ENCODE assay signal across 8 cellular contexts in the genomic region with DNA sequence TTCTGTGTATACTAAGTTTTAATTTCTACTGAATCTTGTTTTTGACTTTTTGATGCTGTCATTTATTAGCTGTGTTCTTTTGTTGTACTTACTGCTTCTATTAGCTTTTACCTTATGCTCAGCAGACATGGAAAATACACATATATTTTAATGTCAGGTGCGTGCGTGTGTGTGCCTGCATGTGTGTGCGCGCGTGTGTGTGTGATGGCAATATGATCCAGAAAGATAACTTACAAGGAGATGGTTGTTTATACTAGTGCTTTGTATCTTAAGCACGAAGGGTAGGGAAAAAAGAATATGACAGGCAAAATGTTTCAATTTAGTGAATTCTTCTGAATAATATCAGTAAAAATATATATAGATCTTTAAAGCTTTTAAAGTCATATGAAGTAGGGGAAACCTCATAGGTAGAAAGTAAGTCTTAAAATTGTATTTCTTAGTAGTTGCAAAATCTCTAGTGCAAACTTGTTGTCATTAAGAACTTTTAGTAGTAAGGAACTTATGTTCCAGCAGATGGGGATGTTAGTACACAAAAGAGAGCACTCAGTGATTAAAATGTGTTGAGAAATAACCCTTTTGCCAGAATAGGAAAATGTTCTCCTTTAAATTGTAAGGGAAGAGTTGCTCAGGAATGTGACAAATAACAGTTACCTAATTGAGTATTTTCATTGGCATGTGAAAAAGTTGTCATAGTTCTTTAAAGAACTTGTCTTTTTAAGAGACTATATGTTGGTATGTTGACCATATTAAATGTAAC. TPM values are rescaled to one million over a fixed set of nuclear protein-coding genes. Genes with fewer than 3 reads are reported as not detected.
DNase-seq lines count a peak whose midpoint lies in the region; ATAC-seq, FAIRE-seq and TF ChIP-seq lines count a peak whose summit lies in the region.

No MANE protein-coding gene starts in this region.

- no peaks in the 10 kb centered on the region for H3K27me3 ChIP-seq in heart right ventricle
- no peaks in the 10 kb centered on the region for H3K27me3 ChIP-seq in tibial artery

- H3K4me3 ChIP-seq in heart right ventricle (peak overlapping the region in 2 of 10 donors; percentile 9 to 12), tibial artery (no peak overlapping the region)

- peak; percentile 38 for ATAC-seq in GM21786 (IDR thresholded peaks at IDR 0.05; ENCODE audit: unreplicated experiment)
- peak in 5 of 8 donors; percentile 38 to 54 (median 41) for ATAC-seq in heart right ventricle
- ATAC-seq in GM21360 (IDR thresholded peaks at IDR 0.05; ENCODE audit: unreplicated experiment), result no peak
- ATAC-seq in activated CD8-positive, alpha-beta T cell treated with anti-CD3 and anti-CD28 coated beads for 36 hours, result no peak

- POLR2A ChIA-PET in activated CD8-positive, alpha-beta T cell treated with anti-CD3 and anti-CD28 coated beads for 36 hours (lab: Charles Lee), result no interaction called here

- peak; percentile 9 to 65 (median 44) for TF ChIP-seq CTCF in heart right ventricle (IDR thresholded peaks at IDR 0.05)
- peak; percentile 41 to 64 for TF ChIP-seq CTCF in tibial artery (IDR thresholded peaks at IDR 0.05)
- no peak for TF ChIP-seq CTCF in activated CD8-positive, alpha-beta T cell treated with anti-CD3 and anti-CD28 coated beads for 36 hours (IDR thresholded peaks at IDR 0.05)

- intact Hi-C loops in heart right ventricle (cut with DNase I), result loop anchor here in 8 of 10 donors (5.0 to 10.0 kb wide), 14 partner anchors 127 to 1500 kb away; no protein-coding TSS in a partner anchor
- intact Hi-C loops in tibial artery (cut with DNase I; ENCODE audit: low total_unique reads), result no loop called here
- intact Hi-C loops in activated CD8-positive, alpha-beta T cell treated with anti-CD3 and anti-CD28 coated beads for 36 hours (cut with micrococcal nuclease), result no loop called here

- H3K9me3 ChIP-seq in heart right ventricle (no peaks in the 10 kb centered on the region), tibial artery (no peaks in the 10 kb centered on the region)

- H3K9me3 Mint-ChIP-seq in activated CD8-positive, alpha-beta T cell treated with anti-CD3 and anti-CD28 coated beads for 36 hours, result no peaks in the 10 kb centered on the region

- H3K36me3 ChIP-seq in heart right ventricle (no peaks in the 10 kb centered on the region), tibial artery (no peaks in the 10 kb centered on the region)

- CTCF ChIA-PET in activated CD8-positive, alpha-beta T cell treated with anti-CD3 and anti-CD28 coated beads for 36 hours (lab: Charles Lee), result interaction anchor here (1.1 kb wide), 1 partner anchor 127 kb away, joined by 3 read pairs; no protein-coding TSS in a partner anchor

- H3K36me3 Mint-ChIP-seq in activated CD8-positive, alpha-beta T cell treated with anti-CD3 and anti-CD28 coated beads for 36 hours (ENCODE audit: low read depth), result no peaks in the 10 kb centered on the region

- H3K4me1 ChIP-seq in heart right ventricle (peaks cover 3 to 100% (median 99%) of the 10 kb centered on the region in 9 donors), tibial artery (peaks cover 0 to 97% (median 46%) of the 10 kb centered on the region in 4 donors)

- no peaks in the 10 kb centered on the region for H3K27me3 Mint-ChIP-seq in activated CD8-positive, alpha-beta T cell treated with anti-CD3 and anti-CD28 coated beads for 36 hours

- H3K4me3 Mint-ChIP-seq in activated CD8-positive, alpha-beta T cell treated with anti-CD3 and anti-CD28 coated beads for 36 hours, result no peak overlapping the region

- peaks cover 52% of the 10 kb centered on the region for H3K4me1 Mint-ChIP-seq in activated CD8-positive, alpha-beta T cell treated with anti-CD3 and anti-CD28 coated beads for 36 hours (ENCODE audit: low read depth)

- FAIRE-seq in A204.1 (lab: Jason Lieb, UNC), result peak; percentile 83
- FAIRE-seq in TTC549 (lab: Jason Lieb, UNC), result peak; percentile 88

- WGBS in heart right ventricle, 2 donors, result 24 to 49% methylated on average over 6 of the region's 6 CpGs

- H3K27ac Mint-ChIP-seq in activated CD8-positive, alpha-beta T cell treated with anti-CD3 and anti-CD28 coated beads for 36 hours, result no peak overlapping the region

- H3K27ac ChIP-seq in heart right ventricle (peak overlapping the region in 5 of 10 donors; percentile 1 to 36 (median 8)), tibial artery (no peak overlapping the region)

- DNase-seq in heart right ventricle (no peak), tibial artery (no peak), T-helper 9 cell (no peak)
- no peak for DNase-seq in activated CD8-positive, alpha-beta T cell treated with anti-CD3 and anti-CD28 coated beads for 36 hours

RNA-seq across cellular contexts. Expression of gene QKI, which starts 13.2 kb away (rescaled TPM):
- 100 to 1,000 TPM; 386 to 551 (median 505) TPM for total RNA-seq in heart right ventricle
- 10 to 100 TPM; 74.7 to 86.2 TPM for polyA plus RNA-seq in heart right ventricle
- total RNA-seq in activated CD8-positive, alpha-beta T cell treated with anti-CD3 and anti-CD28 coated beads for 36 hours, result 10 to 100 TPM; 43.3 to 47.5 TPM

Comparison
In these comparisons a context has a peak if more than half of its experiments do, and no peak if none do; other contexts are left out.
1. ATAC-seq: peak in GM21786 (single experiment) and heart right ventricle (5 of 8); none in GM21360 (single experiment) and activated CD8-positive, alpha-beta T cell treated with anti-CD3 and anti-CD28 coated beads for 36 hours (single experiment).
2. RNA of gene QKI, which starts 13.2 kb away (total RNA-seq): 386 to 551 TPM in heart right ventricle; 43.3 to 47.5 TPM in activated CD8-positive, alpha-beta T cell treated with anti-CD3 and anti-CD28 coated beads for 36 hours; every median in the first group is over 4 times any median in the second.
3. intact Hi-C loops: an anchor here in heart right ventricle (5.0 to 10.0 kb wide); none called in tibial artery and activated CD8-positive, alpha-beta T cell treated with anti-CD3 and anti-CD28 coated beads for 36 hours.